In the genomic region with DNA sequence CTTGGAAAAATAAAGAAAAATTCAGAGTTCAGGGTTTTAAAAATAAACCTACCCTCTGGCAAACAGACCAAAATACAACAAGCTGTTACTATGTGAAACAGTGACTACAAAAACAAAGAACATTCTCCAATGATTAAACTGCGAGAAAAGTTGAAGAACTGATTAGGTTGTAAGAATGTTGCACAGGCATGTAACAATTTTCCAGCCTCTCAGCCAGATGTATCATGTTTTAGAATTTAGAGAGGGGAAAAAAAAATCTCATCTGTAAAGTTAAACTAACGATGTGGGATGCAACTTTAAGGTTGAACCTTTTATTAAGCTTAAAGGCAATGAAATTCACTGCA, we compare ENCODE assay signal across 9 cellular contexts.
DNase-seq lines count a peak whose midpoint lies in the region; ATAC-seq and TF ChIP-seq lines count a peak whose summit lies in the region.
"Had no signal": no experiment of that assay in that cellular context is flagged by ENCODE, and none has a peak within 500 bp of the region (broad histone marks: within the 10 kb centered on the region; RNA-seq: fewer than 3 reads in every experiment).

No MANE protein-coding gene starts in this region.

- H3K27ac Mint-ChIP-seq in activated T-cell treated with anti-CD3 and anti-CD28 coated beads, Interleukin-2, amount 50 U/mL, for 24 hours: peak overlapping the region; percentile 84
- peak overlapping the region; percentile 94 for H3K27ac Mint-ChIP-seq in mesothelial cell of epicardium

- DNase-seq in activated T-cell treated with anti-CD3 and anti-CD28 coated beads, Interleukin-2, amount 50 U/mL, for 24 hours: no peak
- no peak for DNase-seq in activated T-cell treated with anti-CD3 and anti-CD28 coated beads, Interleukin-2, amount 50 U/mL, for 1 hour
- DNase-seq in colonic mucosa (no peak), mesothelial cell of epicardium (ENCODE audit: low spot score in 2 of 2, unreplicated experiment in 2 of 2) (no peak), NCI-H510A (lab: John Stamatoyannopoulos, UW) (no peak)

- TF ChIP-seq CTCF in colonic mucosa (IDR thresholded peaks at IDR 0.05) (no peak), mesothelial cell of epicardium (IDR thresholded peaks at IDR 0.05; ENCODE audit: unreplicated experiment) (no peak)

- H3K27ac ChIP-seq in colonic mucosa: peak overlapping the region; percentile 60
- H3K27ac ChIP-seq in urinary bladder (ENCODE audit: low read depth): peak overlapping the region; percentile 73
- H3K27ac ChIP-seq: VCaP had no signal

- intact Hi-C loops in colonic mucosa (cut with DNase I): no loop called here

- no peaks in the 10 kb centered on the region for H3K36me3 Mint-ChIP-seq in activated T-cell treated with anti-CD3 and anti-CD28 coated beads, Interleukin-2, amount 50 U/mL, for 24 hours (ENCODE audit: low read depth)
- H3K36me3 Mint-ChIP-seq in mesothelial cell of epicardium: no peaks in the 10 kb centered on the region

- no peak overlapping the region for H3K4me3 ChIP-seq in colonic mucosa
- no peak overlapping the region for H3K4me3 ChIP-seq in urinary bladder (ENCODE audit: low read depth, low read length)

- peaks cover 20% of the 10 kb centered on the region for H3K4me1 Mint-ChIP-seq in activated T-cell treated with anti-CD3 and anti-CD28 coated beads, Interleukin-2, amount 50 U/mL, for 24 hours (ENCODE audit: low read depth)
- peaks cover 29% of the 10 kb centered on the region for H3K4me1 Mint-ChIP-seq in mesothelial cell of epicardium

- H3K4me3 Mint-ChIP-seq in activated T-cell treated with anti-CD3 and anti-CD28 coated beads, Interleukin-2, amount 50 U/mL, for 24 hours: no peak overlapping the region
- H3K4me3 Mint-ChIP-seq in mesothelial cell of epicardium: peak overlapping the region; percentile 43

- ATAC-seq in GM19397 (IDR thresholded peaks at IDR 0.05; ENCODE audit: unreplicated experiment) (no peak), GM21381 (IDR thresholded peaks at IDR 0.05; ENCODE audit: unreplicated experiment) (no peak)

- H3K36me3 ChIP-seq in colonic mucosa: no peaks in the 10 kb centered on the region
- H3K36me3 ChIP-seq in urinary bladder (ENCODE audit: insufficient read depth): no peaks in the 10 kb centered on the region

- 6% methylated on average over 2 of the region's 2 CpGs for WGBS in urinary bladder

- H3K27me3 ChIP-seq in colonic mucosa: no peaks in the 10 kb centered on the region

- H3K27me3 Mint-ChIP-seq in activated T-cell treated with anti-CD3 and anti-CD28 coated beads, Interleukin-2, amount 50 U/mL, for 24 hours: peaks cover 4% of the 10 kb centered on the region
- H3K27me3 Mint-ChIP-seq in mesothelial cell of epicardium (ENCODE audit: low read depth): no peaks in the 10 kb centered on the region

- H3K4me1 ChIP-seq in colonic mucosa (no peaks in the 10 kb centered on the region), urinary bladder (ENCODE audit: insufficient read depth) (no peaks in the 10 kb centered on the region)

- H3K9ac ChIP-seq in colonic mucosa (ENCODE audit: low read depth in 2 of 2, low read length in 2 of 2): peak overlapping the region in 1 of 2 donors; percentile 38

- H3K9me3 ChIP-seq in colonic mucosa: no peaks in the 10 kb centered on the region

- H3K9me3 Mint-ChIP-seq in activated T-cell treated with anti-CD3 and anti-CD28 coated beads, Interleukin-2, amount 50 U/mL, for 24 hours: no peaks in the 10 kb centered on the region
- no peaks in the 10 kb centered on the region for H3K9me3 Mint-ChIP-seq in mesothelial cell of epicardium
